ENCODE assay signal across 1 cellular context in genomic region chr4:145481164-145481941, GRCh38.
TF ChIP-seq lines count a peak whose summit lies in the region.

SMAD1 (plus strand) TSS chr4:145481853; CDS start chr4:145514614, 32,761 bp downstream.

TF ChIP-seq in HepG2, 621 proteins besides CTCF, POLR2A, EP300 and RAD21 (continued from another document):
- TF ChIP-seq, protein P1, sequence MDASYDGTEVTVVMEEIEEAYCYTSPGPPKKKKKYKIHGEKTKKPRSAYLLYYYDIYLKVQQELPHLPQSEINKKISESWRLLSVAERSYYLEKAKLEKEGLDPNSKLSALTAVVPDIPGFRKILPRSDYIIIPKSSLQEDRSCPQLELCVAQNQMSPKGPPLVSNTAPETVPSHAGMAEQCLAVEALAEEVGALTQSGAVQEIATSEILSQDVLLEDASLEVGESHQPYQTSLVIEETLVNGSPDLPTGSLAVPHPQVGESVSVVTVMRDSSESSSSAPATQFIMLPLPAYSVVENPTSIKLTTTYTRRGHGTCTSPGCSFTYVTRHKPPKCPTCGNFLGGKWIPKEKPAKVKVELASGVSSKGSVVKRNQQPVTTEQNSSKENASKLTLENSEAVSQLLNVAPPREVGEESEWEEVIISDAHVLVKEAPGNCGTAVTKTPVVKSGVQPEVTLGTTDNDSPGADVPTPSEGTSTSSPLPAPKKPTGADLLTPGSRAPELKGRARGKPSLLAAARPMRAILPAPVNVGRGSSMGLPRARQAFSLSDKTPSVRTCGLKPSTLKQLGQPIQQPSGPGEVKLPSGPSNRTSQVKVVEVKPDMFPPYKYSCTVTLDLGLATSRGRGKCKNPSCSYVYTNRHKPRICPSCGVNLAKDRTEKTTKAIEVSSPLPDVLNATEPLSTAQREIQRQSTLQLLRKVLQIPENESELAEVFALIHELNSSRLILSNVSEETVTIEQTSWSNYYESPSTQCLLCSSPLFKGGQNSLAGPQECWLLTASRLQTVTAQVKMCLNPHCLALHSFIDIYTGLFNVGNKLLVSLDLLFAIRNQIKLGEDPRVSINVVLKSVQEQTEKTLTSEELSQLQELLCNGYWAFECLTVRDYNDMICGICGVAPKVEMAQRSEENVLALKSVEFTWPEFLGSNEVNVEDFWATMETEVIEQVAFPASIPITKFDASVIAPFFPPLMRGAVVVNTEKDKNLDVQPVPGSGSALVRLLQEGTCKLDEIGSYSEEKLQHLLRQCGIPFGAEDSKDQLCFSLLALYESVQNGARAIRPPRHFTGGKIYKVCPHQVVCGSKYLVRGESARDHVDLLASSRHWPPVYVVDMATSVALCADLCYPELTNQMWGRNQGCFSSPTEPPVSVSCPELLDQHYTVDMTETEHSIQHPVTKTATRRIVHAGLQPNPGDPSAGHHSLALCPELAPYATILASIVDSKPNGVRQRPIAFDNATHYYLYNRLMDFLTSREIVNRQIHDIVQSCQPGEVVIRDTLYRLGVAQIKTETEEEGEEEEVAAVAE (CRISPR knock-in tag; IDR thresholded peaks at IDR 0.05; ENCODE audit: borderline replicate concordance), result no peak
- TF ChIP-seq ZNF138 (CRISPR knock-in tag; IDR thresholded peaks at IDR 0.05; ENCODE audit: low read depth) (0 out of 2 replicates have a peak, but pooled peaks have one; percentile 12), ZNF431 (CRISPR knock-in tag; IDR thresholded peaks at IDR 0.05; ENCODE audit: borderline replicate concordance, low read depth) (no peak), ZNF589 (CRISPR knock-in tag; conservative IDR thresholded peaks at IDR 0.05) (no peak), ZNF333 (CRISPR knock-in tag; IDR thresholded peaks at IDR 0.05; ENCODE audit: borderline replicate concordance) (no peak), MYC (CRISPR knock-in tag; IDR thresholded peaks at IDR 0.05; ENCODE audit: borderline replicate concordance) (no peak; the same call in 1 of the 2 replicates), ZNF17 (CRISPR knock-in tag; IDR thresholded peaks at IDR 0.05) (no peak), ZNF44 (CRISPR knock-in tag; IDR thresholded peaks at IDR 0.05) (no peak), PBX2 (CRISPR knock-in tag; IDR thresholded peaks at IDR 0.05) (no peak), FOXJ3 (CRISPR knock-in tag; IDR thresholded peaks at IDR 0.05; ENCODE audit: borderline replicate concordance) (no peak), HNRNPK (IDR thresholded peaks at IDR 0.05; ENCODE audit: low read depth, low read length, poor library complexity, severe bottlenecking) (no peak), HOXA3 (CRISPR knock-in tag; IDR thresholded peaks at IDR 0.05) (peak; percentile 55; the same call in 1 of the 2 replicates), KMT2A (CRISPR knock-in tag; IDR thresholded peaks at IDR 0.05) (peak; percentile 19; the same call in 1 of the 2 replicates), ZNF383 (CRISPR knock-in tag; IDR thresholded peaks at IDR 0.05; ENCODE audit: borderline replicate concordance) (no peak), ZNF30 (CRISPR knock-in tag; IDR thresholded peaks at IDR 0.05) (no peak), ZNF343 (CRISPR knock-in tag; IDR thresholded peaks at IDR 0.05) (peak; percentile 34; the same call in 1 of the 2 replicates), ZNF20 (CRISPR knock-in tag; IDR thresholded peaks at IDR 0.05) (no peak), THAP11 (CRISPR knock-in tag; IDR thresholded peaks at IDR 0.05) (0 out of 2 replicates have a peak, but pooled peaks have one; percentile 17), ELF3 (CRISPR knock-in tag; IDR thresholded peaks at IDR 0.05) (no peak), KLF11 (CRISPR knock-in tag; IDR thresholded peaks at IDR 0.05) (no peak), SALL2 (CRISPR knock-in tag; IDR thresholded peaks at IDR 0.05) (no peak; the same call in 1 of the 2 replicates), SP140L (CRISPR knock-in tag; IDR thresholded peaks at IDR 0.05; ENCODE audit: borderline replicate concordance) (0 out of 2 replicates have a peak, but pooled peaks have one; percentile 29), ZNF572 (CRISPR knock-in tag; IDR thresholded peaks at IDR 0.05) (no peak), TFDP1 (CRISPR knock-in tag; IDR thresholded peaks at IDR 0.05; ENCODE audit: borderline replicate concordance) (peak; percentile 52; the same call in 1 of the 2 replicates), MXI1 (IDR thresholded peaks at IDR 0.05; ENCODE audit: borderline replicate concordance, low read depth, low read length) (no peak), ZNF607 (CRISPR knock-in tag; IDR thresholded peaks at IDR 0.05; ENCODE audit: borderline replicate concordance) (no peak), NCOA5 (CRISPR knock-in tag; IDR thresholded peaks at IDR 0.05) (no peak), TEAD3 (CRISPR knock-in tag; optimal IDR thresholded peaks at IDR 0.05; ENCODE audit: borderline replicate concordance) (no peak), ZNF282 (IDR thresholded peaks at IDR 0.05; ENCODE audit: partially characterized antibody) (no peak), ZFP1 (CRISPR knock-in tag; IDR thresholded peaks at IDR 0.05) (no peak), ZBTB33 (CRISPR knock-in tag; IDR thresholded peaks at IDR 0.05) (no peak), ADNP (CRISPR knock-in tag; IDR thresholded peaks at IDR 0.05) (no peak)
- TF ChIP-seq, protein P2, sequence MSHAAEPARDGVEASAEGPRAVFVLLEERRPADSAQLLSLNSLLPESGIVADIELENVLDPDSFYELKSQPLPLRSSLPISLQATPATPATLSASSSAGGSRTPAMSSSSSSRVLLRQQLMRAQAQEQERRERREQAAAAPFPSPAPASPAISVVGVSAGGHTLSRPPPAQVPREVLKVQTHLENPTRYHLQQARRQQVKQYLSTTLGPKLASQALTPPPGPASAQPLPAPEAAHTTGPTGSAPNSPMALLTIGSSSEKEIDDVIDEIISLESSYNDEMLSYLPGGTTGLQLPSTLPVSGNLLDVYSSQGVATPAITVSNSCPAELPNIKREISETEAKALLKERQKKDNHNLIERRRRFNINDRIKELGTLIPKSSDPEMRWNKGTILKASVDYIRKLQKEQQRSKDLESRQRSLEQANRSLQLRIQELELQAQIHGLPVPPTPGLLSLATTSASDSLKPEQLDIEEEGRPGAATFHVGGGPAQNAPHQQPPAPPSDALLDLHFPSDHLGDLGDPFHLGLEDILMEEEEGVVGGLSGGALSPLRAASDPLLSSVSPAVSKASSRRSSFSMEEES (CRISPR knock-in tag; IDR thresholded peaks at IDR 0.05), result no peak
- TF ChIP-seq, protein P3, sequence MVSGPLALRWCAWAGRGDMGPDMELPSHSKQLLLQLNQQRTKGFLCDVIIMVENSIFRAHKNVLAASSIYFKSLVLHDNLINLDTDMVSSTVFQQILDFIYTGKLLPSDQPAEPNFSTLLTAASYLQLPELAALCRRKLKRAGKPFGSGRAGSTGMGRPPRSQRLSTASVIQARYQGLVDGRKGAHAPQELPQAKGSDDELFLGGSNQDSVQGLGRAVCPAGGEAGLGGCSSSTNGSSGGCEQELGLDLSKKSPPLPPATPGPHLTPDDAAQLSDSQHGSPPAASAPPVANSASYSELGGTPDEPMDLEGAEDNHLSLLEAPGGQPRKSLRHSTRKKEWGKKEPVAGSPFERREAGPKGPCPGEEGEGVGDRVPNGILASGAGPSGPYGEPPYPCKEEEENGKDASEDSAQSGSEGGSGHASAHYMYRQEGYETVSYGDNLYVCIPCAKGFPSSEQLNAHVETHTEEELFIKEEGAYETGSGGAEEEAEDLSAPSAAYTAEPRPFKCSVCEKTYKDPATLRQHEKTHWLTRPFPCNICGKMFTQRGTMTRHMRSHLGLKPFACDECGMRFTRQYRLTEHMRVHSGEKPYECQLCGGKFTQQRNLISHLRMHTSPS (CRISPR knock-in tag; IDR thresholded peaks at IDR 0.05; ENCODE audit: low read depth), result no peak
